Comparison of ENCODE assay signal across 9 cellular contexts in genomic region chr5:36090033-36090432, GRCh38. TPM values are rescaled to one million over a fixed set of nuclear protein-coding genes. Genes with fewer than 3 reads are reported as not detected.
DNase-seq lines count a peak whose midpoint lies in the region; ATAC-seq and TF ChIP-seq lines count a peak whose summit lies in the region.
"Had no signal": no experiment of that assay in that cellular context is flagged by ENCODE, and none has a peak within 500 bp of the region (broad histone marks: within the 10 kb centered on the region; RNA-seq: fewer than 3 reads in every experiment).

No MANE protein-coding gene starts in this region.

- ATAC-seq in HG02642 (IDR thresholded peaks at IDR 0.05; ENCODE audit: poor library complexity, unreplicated experiment) (peak; percentile 81), GM18873 (IDR thresholded peaks at IDR 0.05; ENCODE audit: low FRiP score, unreplicated experiment) (no peak)

- DNase-seq in MCF 10A (ENCODE audit: unreplicated experiment), result peak; percentile 25
- DNase-seq in breast epithelium (ENCODE audit: low spot score in 2 of 2), result no peak
- DNase-seq in NCI-H2196 treated with DMSO at 0.1 percent for 48 hours (lab: John Stamatoyannopoulos, UW; ENCODE audit: unreplicated experiment), result peak; percentile 11
- peak; percentile 55 for DNase-seq in ecto neural progenitor cell (ENCODE audit: low spot score)
- DNase-seq in type B pancreatic cell (ENCODE audit: extremely low spot score, unreplicated experiment), result no peak
- DNase-seq in C1 segment of cervical spinal cord (lab: John Stamatoyannopoulos, UW), result no peak

- H3K36me3 Mint-ChIP-seq in MCF 10A (ENCODE audit: insufficient read depth, unreplicated experiment) (no peaks in the 10 kb centered on the region), type B pancreatic cell (no peaks in the 10 kb centered on the region)

- H3K4me3 Mint-ChIP-seq in MCF 10A (ENCODE audit: unreplicated experiment) (no peak overlapping the region), type B pancreatic cell (no peak overlapping the region)

- H3K9me3 ChIP-seq in breast epithelium, result peaks cover 0 to 3% of the 10 kb centered on the region in 2 donors

- TF ChIP-seq CTCF in MCF 10A (IDR thresholded peaks at IDR 0.05; ENCODE audit: unreplicated experiment) (no peak), breast epithelium (IDR thresholded peaks at IDR 0.05) (no peak), type B pancreatic cell (conservative IDR thresholded peaks at IDR 0.05) (peak; percentile 57)

- intact Hi-C loops in MCF 10A (cut with micrococcal nuclease), result no loop called here
- intact Hi-C loops in breast epithelium (cut with DNase I; ENCODE audit: low total_unique reads), result no loop called here

- no peaks in the 10 kb centered on the region for H3K36me3 ChIP-seq in breast epithelium

- H3K27me3 ChIP-seq in breast epithelium, result no peaks in the 10 kb centered on the region

- H3K27me3 Mint-ChIP-seq in MCF 10A (ENCODE audit: insufficient read depth, unreplicated experiment) (peaks cover 11% of the 10 kb centered on the region), type B pancreatic cell (peaks cover 7% of the 10 kb centered on the region)

- H3K9me3 Mint-ChIP-seq in MCF 10A (ENCODE audit: unreplicated experiment), result peaks cover 13% of the 10 kb centered on the region
- peaks cover 5% of the 10 kb centered on the region for H3K9me3 Mint-ChIP-seq in type B pancreatic cell

- no TSS peak for BruUV-seq in MCF 10A (replicated peaks; lab: Mats Ljungman, UMichigan)

- H3K4me1 Mint-ChIP-seq in MCF 10A (ENCODE audit: insufficient read depth, unreplicated experiment) (no peaks in the 10 kb centered on the region), type B pancreatic cell (ENCODE audit: unreplicated experiment) (no peaks in the 10 kb centered on the region)

- TF ChIP-seq POLR2A in breast epithelium (IDR thresholded peaks at IDR 0.05), result no peak

- H3K27ac ChIP-seq in breast epithelium, result no peak overlapping the region

- CTCF ChIA-PET in MCF 10A (lab: Yijun Ruan, JAX), result interaction anchor here (1.3 to 5.7 kb wide), 2 partner anchors 10 to 38 kb away, joined by 3 to 34 read pairs; no protein-coding TSS in a partner anchor

- H3K27ac Mint-ChIP-seq in MCF 10A (ENCODE audit: low read depth, unreplicated experiment), result no peak overlapping the region
- H3K27ac Mint-ChIP-seq in type B pancreatic cell, result no peak overlapping the region

- POLR2A ChIA-PET in MCF 10A (lab: Yijun Ruan, JAX), result interaction anchor here (0.7 to 2.3 kb wide), 3 partner anchors 11 to 61 kb away, joined by 3 to 7 read pairs (median 3); no protein-coding TSS in a partner anchor

- no peak overlapping the region for H3K4me3 ChIP-seq in breast epithelium

- no peaks in the 10 kb centered on the region for H3K4me1 ChIP-seq in breast epithelium

RNA-seq across cellular contexts. Expression of gene UGT3A2, which starts 23.4 kb away (rescaled TPM):
- total RNA-seq in MCF 10A (2022), result not detected in 2 replicates
- not detected for total RNA-seq in breast epithelium
- total RNA-seq in type B pancreatic cell (ENCODE audit: low replicate concordance), result 0.86 and 2.3 TPM in 2 replicates
- total RNA-seq: temporal lobe had no signal

Comparison
In these comparisons a context has a peak if more than half of its experiments do, and no peak if none do; other contexts are left out.
1. DNase-seq: peak in MCF 10A (single experiment), NCI-H2196 treated with DMSO at 0.1 percent for 48 hours (single experiment) and ecto neural progenitor cell (single experiment); none in breast epithelium (0 of 2), type B pancreatic cell (single experiment) and C1 segment of cervical spinal cord (0 of 14).